25 cellular contexts compared by ENCODE assay signal in the genomic region with DNA sequence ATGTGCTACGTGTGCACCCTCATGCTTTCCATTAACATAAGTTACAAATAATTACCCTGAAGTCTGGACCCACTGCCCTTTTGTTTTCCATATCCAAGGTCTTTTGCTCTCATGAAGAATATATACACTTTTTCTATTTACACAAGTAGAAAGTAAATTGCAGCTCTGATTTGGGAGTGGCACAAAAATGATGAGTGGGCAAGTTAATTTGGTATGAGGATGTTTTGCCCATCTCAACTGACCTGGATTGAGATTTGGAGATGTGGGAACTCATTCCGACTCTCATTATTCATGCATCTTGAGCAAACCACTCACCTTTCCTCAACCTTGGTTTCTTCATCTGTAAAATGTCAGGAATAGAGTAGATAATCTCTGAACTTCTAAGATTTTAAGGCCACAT. TPM values are rescaled to one million over a fixed set of nuclear protein-coding genes. Genes with fewer than 3 reads are reported as not detected.
A peak's percentile ranks its signal among the peaks of the same experiment; 100 is the strongest.
DNase-seq lines count a peak whose midpoint lies in the region; ATAC-seq, FAIRE-seq and TF ChIP-seq lines count a peak whose summit lies in the region.
"Had no signal": no experiment of that assay in that cellular context is flagged by ENCODE, and none has a peak within 500 bp of the region (broad histone marks: within the 10 kb centered on the region; RNA-seq: fewer than 3 reads in every experiment).

No MANE protein-coding gene starts in this region.

- H2BK120ac ChIP-seq in IMR-90 (ENCODE audit: low read depth, low read length) = no peak overlapping the region

- H3K9me1 ChIP-seq in IMR-90 (ENCODE audit: insufficient read depth, low read length) (no peaks in the 10 kb centered on the region), K562 (ENCODE audit: control insufficient read depth, insufficient read depth, low read length) (no peaks in the 10 kb centered on the region)

- TF ChIP-seq EP300 in A549 (IDR thresholded peaks at IDR 0.05) (no peak), K562 (IDR thresholded peaks at IDR 0.05; ENCODE audit: low read length) (no peak)

- H3K9me3 ChIP-seq in A549 (0 out of 3 replicates have a peak, but pooled peaks cover 4% of the 10 kb centered on the region), IMR-90 (ENCODE audit: control insufficient read depth, insufficient read depth, low read length) (no peaks in the 10 kb centered on the region; the same call in 1 of the 2 replicates), K562 (replicated peaks; ENCODE audit: control insufficient read depth, insufficient read depth, low read depth, low read length) (no peaks in the 10 kb centered on the region)
- H3K9me3 ChIP-seq: BE2C, BLaER1 had no signal

- no peak for ATAC-seq in A549
- ATAC-seq in IMR-90 (ENCODE audit: low read depth) = no peak
- ATAC-seq in K562 = no peak
- no peak for ATAC-seq in GM19455 (IDR thresholded peaks at IDR 0.05; ENCODE audit: unreplicated experiment)

- FAIRE-seq in A549 (lab: Jason Lieb, UNC) = no peak
- no peak for FAIRE-seq in K562 (lab: Jason Lieb, UNC)
- FAIRE-seq: G401.6, GM12891, GM19239 had no signal

- TF ChIP-seq RAD21 in A549 (conservative IDR thresholded peaks at IDR 0.05 in 1 of 2, IDR thresholded peaks at IDR 0.05 in 1 of 2) (no peak), IMR-90 (IDR thresholded peaks at IDR 0.05; ENCODE audit: low read length) (no peak), K562 (CRISPR knock-in tag; conservative IDR thresholded peaks at IDR 0.05 in 1 of 2, IDR thresholded peaks at IDR 0.05 in 1 of 2) (no peak)

- H3K36me3 ChIP-seq in IMR-90 (ENCODE audit: control insufficient read depth, insufficient read depth, low read length) = no peaks in the 10 kb centered on the region
- H3K36me3 ChIP-seq in K562 (ENCODE audit: control insufficient read depth, insufficient read depth, low read length) = no peaks in the 10 kb centered on the region
- H3K36me3 ChIP-seq: BE2C, BLaER1 had no signal

- no peak overlapping the region for H2BK15ac ChIP-seq in IMR-90 (ENCODE audit: low read depth, low read length)

- H4K91ac ChIP-seq in IMR-90 (ENCODE audit: insufficient read depth, low read depth, low read length) = no peak overlapping the region

- dilution Hi-C loops in IMR-90 (cut with HindIII; ENCODE audit: low sequenced_read_pairs, unreplicated experiment) = no loop called here

- no TSS peak for BruUV-seq in IMR-90 (replicated peaks; lab: Mats Ljungman, UMichigan)
- no TSS peak for BruUV-seq in K562 (replicated peaks; lab: Mats Ljungman, UMichigan)

- no peak for TF ChIP-seq POLR2A in A549 (IDR thresholded peaks at IDR 0.05; ENCODE audit: low read length)
- TF ChIP-seq POLR2A in IMR-90 (IDR thresholded peaks at IDR 0.05; ENCODE audit: low read depth, low read length) = no peak
- TF ChIP-seq POLR2A in K562 (conservative IDR thresholded peaks at IDR 0.05) = no peak

- H2AFZ ChIP-seq in IMR-90 (replicated peaks; ENCODE audit: low read length, poor library complexity) (no peak overlapping the region), K562 (ENCODE audit: low read depth, low read length) (no peak overlapping the region)

- 0 out of 6 replicates have a peak overlapping the region, but pooled peaks of 1 of the 2 experiments have one; percentile 4 for H3K27ac ChIP-seq in A549
- H3K27ac ChIP-seq in IMR-90 (ENCODE audit: insufficient read depth, low read length) = no peak overlapping the region
- no peak overlapping the region for H3K27ac ChIP-seq in K562 (ENCODE audit: extremely low read depth, low read depth, low read length)
- H3K27ac ChIP-seq: 22Rv1, BLaER1 had no signal

- no peak overlapping the region for H4K8ac ChIP-seq in IMR-90 (ENCODE audit: low read depth in 2 of 2, low read length in 2 of 2)

- no peak overlapping the region for H3K56ac ChIP-seq in IMR-90 (ENCODE audit: extremely low read depth, insufficient read depth, low read length)

- H3K4me1 ChIP-seq in A549 = no peaks in the 10 kb centered on the region
- no peaks in the 10 kb centered on the region for H3K4me1 ChIP-seq in IMR-90 (ENCODE audit: control insufficient read depth, insufficient read depth, low read length)
- no peaks in the 10 kb centered on the region; a peak in 1 of 5 replicates for H3K4me1 ChIP-seq in K562 (replicated peaks in 1 of 2; ENCODE audit: control insufficient read depth in 2 of 2, insufficient read depth in 2 of 2, low read length in 2 of 2)
- H3K4me1 ChIP-seq: BE2C, BLaER1 had no signal

- intact Hi-C loops in IMR-90 (cut with micrococcal nuclease) (no loop called here), K562 (cut with micrococcal nuclease) (no loop called here)

- H3K79me2 ChIP-seq in K562 (ENCODE audit: control insufficient read depth, insufficient read depth, low read length) = no peaks in the 10 kb centered on the region

- DNase-seq in DMS79 treated with DMSO at 0.1 percent for 48 hours (lab: John Stamatoyannopoulos, UW) (peak; percentile 40), DMS79 (lab: John Stamatoyannopoulos, UW) (no peak), A549 (ENCODE audit: low read depth in 1 of 2, low spot score in 1 of 2) (no peak), IMR-90 (no peak), K562 (ENCODE audit: extremely low read depth in 1 of 4, low spot score in 3 of 4) (no peak), dermis blood vessel endothelial cell (no peak)
- DNase-seq: ACHN; BE2C; C1 segment of cervical spinal cord; CD4-positive, alpha-beta memory T cell; CD4-positive, CD25-positive, alpha-beta regulatory T cell; CD8-positive, alpha-beta memory T cell; COR-L47; DMS 273 treated with DMSO at 0.1 percent for 48 hours; DMS153; DMS53; DND-41; EL; GF-D8 had no signal

- H3K4me3 ChIP-seq in A549 (no peak overlapping the region), IMR-90 (ENCODE audit: insufficient read depth, low read depth, low read length) (no peak overlapping the region), K562 (no peak overlapping the region)
- H3K4me3 ChIP-seq: BLaER1 had no signal

- H3K14ac ChIP-seq in IMR-90 (replicated peaks; ENCODE audit: low read depth, low read length) = no peak overlapping the region

- POLR2A ChIA-PET in A549 (lab: Yijun Ruan, JAX) = no interaction called here
- POLR2A ChIA-PET in IMR-90 (lab: Charles Lee; ENCODE audit: unreplicated experiment) = no interaction called here
- POLR2A ChIA-PET in K562 (lab: Yijun Ruan, JAX) = interaction anchor here (1.1 kb wide), 1 partner anchor 37 kb away, joined by 3 read pairs; no protein-coding TSS in a partner anchor

- no peak overlapping the region for H3K18ac ChIP-seq in IMR-90 (ENCODE audit: low read depth, low read length)

- H3K9ac ChIP-seq in IMR-90 (ENCODE audit: low read depth, low read length) = no peak overlapping the region
- H3K9ac ChIP-seq in K562 (ENCODE audit: insufficient read depth in 1 of 2, low read depth in 2 of 2, low read length in 2 of 2) = no peak overlapping the region
- H3K9ac ChIP-seq: BLaER1 had no signal

- H3K4me2 ChIP-seq in A549 = no peak overlapping the region
- H3K4me2 ChIP-seq in IMR-90 (ENCODE audit: low read depth, low read length) = no peak overlapping the region
- no peak overlapping the region for H3K4me2 ChIP-seq in K562 (ENCODE audit: insufficient read depth, low read length)
- H3K4me2 ChIP-seq: BLaER1 had no signal

- WGBS in A549 (ENCODE audit: missing lambda C conversion rate) = 93% methylated on average over 2 of the region's 2 CpGs
- no CpG with 5 or more reads among the region's 2 CpGs for WGBS in IMR-90 (ENCODE audit: extremely low coverage in 2 of 2, insufficient read length in 1 of 2), 2 experiments
- WGBS in K562 (ENCODE audit: insufficient coverage, low coverage, missing lambda C conversion rate) = 3% methylated on average over 2 of the region's 2 CpGs

- H3K79me1 ChIP-seq in IMR-90 (ENCODE audit: low read depth in 1 of 2, low read length in 2 of 2) = no peaks in the 10 kb centered on the region

- H2BK5ac ChIP-seq in IMR-90 (ENCODE audit: low read depth, low read length, poor library complexity, severe bottlenecking) = no peak overlapping the region

- no peak overlapping the region for H2BK20ac ChIP-seq in IMR-90 (ENCODE audit: low read depth, low read length)

- H2AK5ac ChIP-seq in IMR-90 (ENCODE audit: low read depth, low read length) = no peak overlapping the region

- H4K5ac ChIP-seq in IMR-90 (ENCODE audit: low read depth, low read length) = no peak overlapping the region

- H3K4ac ChIP-seq in IMR-90 (ENCODE audit: low read depth, low read length) = no peak overlapping the region

- in situ Hi-C loops in IMR-90 (cut with MboI; ENCODE audit: low sequenced_read_pairs) (no loop called here), K562 (cut with MboI) (no loop called here)

- no peak overlapping the region for H2AK9ac ChIP-seq in IMR-90 (replicated peaks; ENCODE audit: low read depth, low read length, poor library complexity)

- TF ChIP-seq CTCF in A549 (IDR thresholded peaks at IDR 0.05) (no peak), IMR-90 (conservative IDR thresholded peaks at IDR 0.05; ENCODE audit: low read depth, low read length) (no peak), K562 (IDR thresholded peaks at IDR 0.05 in 2 of 3, conservative IDR thresholded peaks at IDR 0.05 in 1 of 3; ENCODE audit: insufficient read depth in 2 of 3, low read depth in 1 of 3, low read length in 3 of 3) (no peak)

- H3K27me3 ChIP-seq in IMR-90 (ENCODE audit: control insufficient read depth, insufficient read depth, low read length) (no peaks in the 10 kb centered on the region), K562 (ENCODE audit: control insufficient read depth in 2 of 2, insufficient read depth in 2 of 2, low read length in 2 of 2) (peaks cover 7% of the 10 kb centered on the region in 2 experiments; a peak in 3 of 5 replicates)
- H3K27me3 ChIP-seq: BE2C, BLaER1 had no signal

- CTCF ChIA-PET in A549 (lab: Yijun Ruan, JAX) (interaction anchor here (1.0 to 1.3 kb wide), 2 partner anchors 13 to 102 kb away, joined by 3 to 5 read pairs; no protein-coding TSS in a partner anchor), IMR-90 (lab: Yijun Ruan, JAX) (no interaction called here), K562 (lab: Yijun Ruan, JAX; ENCODE audit: low intra/inter-chr PET ratio) (no interaction called here)

- H4K20me1 ChIP-seq in IMR-90 (ENCODE audit: insufficient read depth, low read length) (no peaks in the 10 kb centered on the region), K562 (replicated peaks; ENCODE audit: control insufficient read depth, insufficient read depth, low read length) (no peaks in the 10 kb centered on the region)
- H4K20me1 ChIP-seq: BLaER1 had no signal

- H3K23ac ChIP-seq in IMR-90 (ENCODE audit: low read depth, low read length) = no peak overlapping the region

RNA-seq across cellular contexts. Expression of gene TMEM17, which starts 53.6 kb away (rescaled TPM):
- polyA plus RNA-seq in A549 (2011; rRNA removed) = 7.9 and 10.2 TPM in 2 replicates
- polyA plus RNA-seq in A549 (2012; cell fraction: cytosol; rRNA removed) = 2.9 and 3.0 TPM in 2 replicates
- polyA plus RNA-seq in A549 (2012; cell fraction: nucleus; rRNA removed) = 1.7 and 3.3 TPM in 2 replicates
- polyA plus RNA-seq in A549 (2017; fragmentation: RNase III; extraction: RNeasy Plus Mini Kit Qiagen cat#74134 plus additional on column Dnase treatment) = 4.4 to 5.2 TPM (median 4.9 TPM) in 3 replicates
- 1.6 and 1.8 TPM in 2 replicates for polyA minus RNA-seq in A549 (2011; rRNA and poly(A)+ RNA removed)
- total RNA-seq in IMR-90 (2012; rRNA removed) = 1.3 and 2.2 TPM in 2 replicates
- 1.2 and 1.8 TPM in 2 replicates for polyA plus RNA-seq in IMR-90 (2012; rRNA removed)
- polyA plus RNA-seq in IMR-90 (2012; cell fraction: cytosol; rRNA removed) = 0.62 and 0.76 TPM in 2 replicates
- 0.34 and 2.2 TPM in 2 replicates for polyA plus RNA-seq in IMR-90 (2012; cell fraction: nucleus; rRNA removed; ENCODE audit: low replicate concordance)
- total RNA-seq in K562 (2011; cell fraction: chromatin; rRNA removed; ENCODE audit: low replicate concordance) = 2.2 and 2.9 TPM in 2 replicates
- 1.2 and 1.7 TPM in 2 replicates for total RNA-seq in K562 (2011; cell fraction: nucleolus; rRNA removed)
- 2.8 and 3.7 TPM in 2 replicates for total RNA-seq in K562 (2011; cell fraction: nucleoplasm; rRNA removed)
- total RNA-seq in K562 (2014; rRNA removed) = 1.0 and 1.1 TPM in 2 replicates
- 1.2 TPM in 2 replicates for total RNA-seq in K562 (2014; rRNA removed; fragmentation: Illumina TruSeq; extraction: Trizol)
- 0.87 and 0.91 TPM in 2 replicates for total RNA-seq in K562 (2015; rRNA removed; fragmentation: Illumina TruSeq; extraction: Trizol)
- 0.58 and 1.2 TPM in 2 replicates for total RNA-seq in K562 (2021)
- polyA plus RNA-seq in K562 (2011; rRNA removed) = 1.6 and 2.2 TPM in 2 replicates
- 0.94 and 1.4 TPM in 2 replicates for polyA plus RNA-seq in K562 (2011; cell fraction: cytosol; rRNA removed)
- polyA plus RNA-seq in K562 (2011; cell fraction: nucleus; rRNA removed) = 1.2 and 1.3 TPM in 2 replicates
- 0.62 and 0.89 TPM in 2 replicates for polyA plus RNA-seq in K562 (2012)
- polyA plus RNA-seq in K562 (2014; fragmentation: Illumina TruSeq; extraction: Trizol) = 0.93 and 1.2 TPM in 2 replicates
- polyA plus RNA-seq in K562 (2014; fragmentation: Nextera tagmentation; extraction: Ambion mirVana) = 1 to 10 TPM in 1 of 2 experiments, under 1 TPM in 1; 0.74 to 1.6 TPM
- 1.1 and 1.3 TPM in 2 replicates for polyA plus RNA-seq in K562 (2014; rRNA removed)
- 0.78 and 1.1 TPM in 2 replicates for polyA minus RNA-seq in K562 (2011; rRNA and poly(A)+ RNA removed)
- polyA minus RNA-seq in K562 (2011; cell fraction: cytosol; rRNA and poly(A)+ RNA removed) = not detected in 2 replicates
- 0.89 and 0.94 TPM in 2 replicates for polyA minus RNA-seq in K562 (2011; cell fraction: nucleus; rRNA and poly(A)+ RNA removed)
- 0.51 and 1.1 TPM in 2 replicates for total RNA-seq in dermis blood vessel endothelial cell
- total RNA-seq: CD4-positive, alpha-beta memory T cell; CD4-positive, CD25-positive, alpha-beta regulatory T cell had no signal
- polyA plus RNA-seq: CD4-positive, alpha-beta memory T cell; CD4-positive, CD25-positive, alpha-beta regulatory T cell; CD8-positive, alpha-beta memory T cell had no signal
